ENCODE assay signal across 8 cellular contexts in the genomic region with DNA sequence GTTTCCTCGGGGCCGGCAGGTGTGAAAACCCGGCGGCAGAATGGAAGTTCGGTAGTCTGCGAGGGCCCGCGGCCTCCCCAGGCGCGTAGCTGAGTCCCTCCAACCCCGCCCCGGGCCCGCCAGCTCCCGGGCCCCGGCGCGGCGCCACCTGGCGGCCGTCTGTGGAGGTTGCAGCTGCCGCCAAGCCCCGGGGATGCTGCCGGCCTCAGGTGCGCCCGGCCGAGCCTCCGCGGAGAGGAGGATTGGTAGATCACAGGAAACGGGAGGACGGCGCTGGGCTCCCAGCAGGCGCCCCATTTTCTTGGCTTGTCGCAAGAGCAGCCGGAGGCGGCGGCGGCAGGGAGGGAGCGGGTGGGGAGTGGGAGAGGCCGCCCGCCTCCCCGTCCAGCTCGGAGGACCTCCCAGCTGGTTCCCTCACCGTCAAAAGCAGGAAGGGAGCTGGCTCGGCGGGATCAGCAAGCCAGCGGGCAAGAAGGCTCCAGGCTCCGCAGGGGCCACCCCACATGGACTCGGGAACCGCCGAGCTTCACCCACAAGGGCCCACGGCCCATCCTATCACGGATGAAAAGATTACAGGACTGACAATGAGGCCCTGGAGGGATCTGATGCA. TPM values are rescaled to one million over a fixed set of nuclear protein-coding genes. Genes with fewer than 3 reads are reported as not detected.
DNase-seq lines count a peak whose midpoint lies in the region; ATAC-seq, FAIRE-seq and TF ChIP-seq lines count a peak whose summit lies in the region.
"Not testable (repeated sequence)": the region's sequence is repeated elsewhere in the genome, so short reads cannot be mapped to it uniquely, and the experiment has no call there.

No MANE protein-coding gene starts in this region.

- H3K79me2 ChIP-seq in ACC112 (ENCODE audit: control insufficient read depth, insufficient read depth, low read length, unreplicated experiment): not testable (repeated sequence)

- not testable (repeated sequence) for H3K27ac ChIP-seq in ACC112 (ENCODE audit: low read depth, low read length)

- peak overlapping the region; percentile 47 for H3K4me3 ChIP-seq in ACC112 (ENCODE audit: low read depth, low read length)
- peak overlapping the region; percentile 41 for H3K4me3 ChIP-seq in bronchial epithelial cell (ENCODE audit: low read depth, low read length)

- H3K36me3 ChIP-seq in ACC112 (ENCODE audit: insufficient read depth, low read length); bronchial epithelial cell (ENCODE audit: control insufficient read depth, insufficient read depth, low read length): not testable (repeated sequence)

- DNase-seq in NCI-H2107 treated with DMSO at 0.1 percent for 48 hours (lab: John Stamatoyannopoulos, UW; ENCODE audit: unreplicated experiment) (peak; percentile 53), bronchial epithelial cell (ENCODE audit: low read depth) (peak; percentile 18), islet precursor cell (peak; percentile 85), smooth muscle cell of the brain vasculature (ENCODE audit: low read depth, low spot score) (peak; percentile 1)
- DNase-seq in activated CD4-positive, CD25-positive, alpha-beta regulatory T cell treated with anti-CD3 and anti-CD28 coated beads, Interleukin-2, amount 50 U/mL, for 16 hours (ENCODE audit: low read depth, low spot score): peak; percentile 67

- ATAC-seq in GM18868 (IDR thresholded peaks at IDR 0.05; ENCODE audit: unreplicated experiment) (peak; percentile 85), HG03064 (IDR thresholded peaks at IDR 0.05; ENCODE audit: low read depth, unreplicated experiment) (peak; percentile 94)

- FAIRE-seq in bronchial epithelial cell (lab: Jason Lieb, UNC): not testable (repeated sequence)

- peak; percentile 39 for TF ChIP-seq CTCF in bronchial epithelial cell (IDR thresholded peaks at IDR 0.05; ENCODE audit: insufficient read depth, low read length, severe bottlenecking)

- not testable (repeated sequence) for H3K27me3 ChIP-seq in ACC112 (ENCODE audit: insufficient read depth, low read length); bronchial epithelial cell (ENCODE audit: control insufficient read depth, insufficient read depth, low read length)

- not testable (repeated sequence) for H2AFZ ChIP-seq in ACC112 (ENCODE audit: low read length, unreplicated experiment)

- H3K4me1 ChIP-seq in ACC112 (ENCODE audit: control insufficient read depth, insufficient read depth, low read length, unreplicated experiment): not testable (repeated sequence)

RNA-seq across cellular contexts. Expression of a gene that starts 10.5 kb away (rescaled TPM):
- total RNA-seq in bronchial epithelial cell: not detected in 2 replicates

Comparison
In these comparisons a context has a peak if more than half of its experiments do, and no peak if none do; other contexts are left out.
1. DNase-seq: peak in every context shown above with its lines; median percentile 85 in islet precursor cell; 67 in activated CD4-positive, CD25-positive, alpha-beta regulatory T cell treated with anti-CD3 and anti-CD28 coated beads, Interleukin-2, amount 50 U/mL, for 16 hours; 53 in NCI-H2107 treated with DMSO at 0.1 percent for 48 hours; 18 in bronchial epithelial cell; 1 in smooth muscle cell of the brain vasculature.